27 cellular contexts compared by ENCODE assay signal in the genomic region with DNA sequence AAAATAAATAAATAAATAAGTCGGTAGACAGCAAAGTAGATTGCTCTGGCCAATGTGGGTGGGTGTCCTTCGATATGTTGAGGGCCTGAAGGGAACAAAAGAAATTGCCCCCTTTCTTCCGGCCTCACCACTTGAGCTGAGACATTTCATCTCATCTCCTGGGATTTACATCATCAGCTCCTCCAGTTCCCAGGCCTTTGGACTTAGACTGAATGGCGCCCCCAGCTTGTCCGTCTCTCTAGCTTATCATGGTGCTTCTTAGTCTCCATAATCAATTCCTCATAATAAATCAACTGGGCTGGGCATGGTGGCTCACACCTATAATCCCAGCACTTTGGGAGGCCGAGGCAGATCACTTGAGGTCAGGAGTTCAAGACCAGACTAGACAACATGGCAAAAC. TPM values are rescaled to one million over a fixed set of nuclear protein-coding genes. Genes with fewer than 3 reads are reported as not detected.
"Had no signal": no experiment of that assay in that cellular context is flagged by ENCODE, and none has a peak within 500 bp of the region (broad histone marks: within the 10 kb centered on the region; RNA-seq: fewer than 3 reads in every experiment).

No MANE protein-coding gene starts in this region.

- DNase-seq: IMR-90, Kasumi-1, MM.1S, MV-4-11, NCI-H1092, NCI-H1105 treated with DMSO at 0.1 percent for 48 hours, NCI-H1417 treated with DMSO at 0.1 percent for 48 hours, NCI-H1694, NCI-H187 treated with DMSO at 0.1 percent for 48 hours, NCI-H2029 treated with DMSO at 0.1 percent for 48 hours, NCI-H2171 treated with DMSO at 0.1 percent for 48 hours, NCI-H345, NCI-H446 treated with DMSO at 0.1 percent for 48 hours, NCI-H510A treated with DMSO at 0.1 percent for 48 hours, NCI-H526, PC-3, SHP77, SK-N-SH, SW 1271, T-cell had no signal

- H3K4me2 ChIP-seq: KMS-11, SK-N-SH had no signal

- H3K4me3 Mint-ChIP-seq: T-cell had no signal

- H3K27ac ChIP-seq: KMS-11, RWPE1 had no signal

- H3K9ac ChIP-seq: KMS-11, SK-N-SH had no signal

- H3K4me1 Mint-ChIP-seq: T-cell had no signal

- H3K27ac Mint-ChIP-seq: T-cell had no signal

- H3K9me3 ChIP-seq: SK-N-SH had no signal

- ATAC-seq: Panc1, PC-3, T-cell had no signal

- H3K36me3 Mint-ChIP-seq: T-cell had no signal

- H3K9me3 Mint-ChIP-seq: T-cell had no signal

RNA-seq across cellular contexts. Expression of a gene that starts 13.8 kb away (rescaled TPM):
- total RNA-seq: HT-29 had no signal

RNA-seq across cellular contexts. Expression of a gene that starts 36.1 kb away (rescaled TPM):
- total RNA-seq: HT-29, IMR-90, M059J, OCI-LY7, PC-3, SK-MEL-5, T-cell had no signal
- polyA plus RNA-seq: IMR-90, SK-N-SH had no signal
